27 cellular contexts compared by ENCODE assay signal in the genomic region with DNA sequence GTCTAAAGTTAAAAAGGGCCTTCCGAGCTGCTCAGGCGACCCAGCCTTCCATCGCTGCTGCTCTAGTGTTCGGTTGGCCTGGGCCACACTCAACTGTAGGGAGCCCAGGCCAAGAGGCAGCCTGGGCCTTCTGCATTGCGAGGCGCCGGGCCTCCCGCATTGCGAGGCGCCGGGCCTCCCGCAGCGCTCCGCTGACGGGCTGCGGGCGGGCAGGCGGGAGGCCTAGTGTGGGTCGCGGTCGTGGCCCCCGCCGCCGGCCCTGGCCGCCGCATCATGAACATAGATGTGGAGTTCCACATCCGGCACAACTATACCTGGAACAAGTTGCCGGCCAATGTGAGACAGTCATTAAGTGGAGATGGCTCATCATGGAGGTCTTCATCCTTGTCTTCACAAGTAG. TPM values are rescaled to one million over a fixed set of nuclear protein-coding genes. Genes with fewer than 3 reads are reported as not detected.
"Had no signal": no experiment of that assay in that cellular context is flagged by ENCODE, and none has a peak within 500 bp of the region (broad histone marks: within the 10 kb centered on the region; RNA-seq: fewer than 3 reads in every experiment).

No MANE protein-coding gene starts in this region.

- H3K36me3 ChIP-seq: brain microvascular endothelial cell, cardiac muscle cell, Peyer's patch, SJCRH30 had no signal

- H3K27me3 ChIP-seq: brain microvascular endothelial cell, cardiac muscle cell, Peyer's patch, SJCRH30 had no signal

- H3K27ac Mint-ChIP-seq: activated CD8-positive, alpha-beta memory T cell treated with anti-CD3 and anti-CD28 coated beads, Interleukin-2, amount 10 ng/mL, durations not matched to agents 7 days and 5 days; activated T-helper 1 cell treated with anti-CD3 and anti-CD28 coated beads, Interleukin-12 subunit alpha, Interleukin-12 subunit beta, Interleukin-2, Interleukin-4 antibody, amounts not matched to agents 30 ng/mL and 10 ng/mL and 1 ng/mL, durations not matched to agents 14 hours and 24 hours and 36 hours; T-helper 1 cell treated with Interleukin-12 subunit alpha and Interleukin-12 subunit beta and Interleukin-4 antibody, amounts not matched to agents 30 μg/mL and 1 μg/mL, for 36 hours had no signal

- H3K4me3 ChIP-seq: cardiac muscle cell, Peyer's patch, SJCRH30 had no signal

- H3K27ac ChIP-seq: brain microvascular endothelial cell, cardiac muscle cell, Peyer's patch, RWPE1, SJCRH30 had no signal

- H3K4me1 ChIP-seq: Peyer's patch had no signal

- H3K4me3 Mint-ChIP-seq: activated CD8-positive, alpha-beta memory T cell treated with anti-CD3 and anti-CD28 coated beads, Interleukin-2, amount 10 ng/mL, durations not matched to agents 7 days and 5 days; activated naive CD4-positive, alpha-beta T cell treated with anti-CD3 and anti-CD28 coated beads, Interleukin-2, amount 50 U/mL, for 24 hours; activated T-cell treated with anti-CD3 and anti-CD28 coated beads, Interleukin-2, amount 50 U/mL, for 24 hours; activated T-helper 1 cell treated with anti-CD3 and anti-CD28 coated beads, Interleukin-12 subunit alpha, Interleukin-12 subunit beta, Interleukin-2, Interleukin-4 antibody, amounts not matched to agents 30 ng/mL and 10 ng/mL and 1 ng/mL, durations not matched to agents 14 hours and 24 hours and 36 hours; T-helper 1 cell treated with Interleukin-12 subunit alpha and Interleukin-12 subunit beta and Interleukin-4 antibody, amounts not matched to agents 30 μg/mL and 1 μg/mL, for 36 hours had no signal

- ATAC-seq: activated CD4-positive, CD25-positive, alpha-beta regulatory T cell treated with anti-CD3 and anti-CD28 coated beads, Interleukin-2, amount 50 U/mL, for 24 hours; activated CD8-positive, alpha-beta memory T cell treated with anti-CD3 and anti-CD28 coated beads, Interleukin-2, amount 10 ng/mL, durations not matched to agents 7 days and 5 days had no signal

- DNase-seq: activated CD4-positive, alpha-beta T cell treated with anti-CD3 and anti-CD28 coated beads for 4 hours; activated CD4-positive, alpha-beta T cell treated with anti-CD3 and anti-CD28 coated beads, Interleukin-2, amount 50 U/mL, for 48 hours; activated CD8-positive, alpha-beta memory T cell treated with anti-CD3 and anti-CD28 coated beads, Interleukin-2, amount 10 ng/mL, durations not matched to agents 7 days and 5 days; activated effector memory CD4-positive, alpha-beta T cell treated with Interleukin-2 at 50 U/mL for 16 hours; activated naive CD4-positive, alpha-beta T cell; activated T-cell treated with anti-CD3 and anti-CD28 coated beads, Interleukin-2, amount 50 U/mL, for 24 hours; brain microvascular endothelial cell; cerebellar nuclear complex; NCI-H1048; NCI-H1417; NCI-H1694; NCI-H2029; NCI-H510A treated with DMSO at 0.1 percent for 48 hours; NCI-H69; NK-92 treated with Interleukin-12 subunit alpha and Interleukin-12 subunit beta, amount 100 ng/mL, for 24 hours; Peyer's patch; Right ventricle myocardium superior; SJCRH30 had no signal

- H3K9me3 ChIP-seq: Peyer's patch, SJCRH30 had no signal

- H3K9me3 Mint-ChIP-seq: activated naive CD4-positive, alpha-beta T cell treated with anti-CD3 and anti-CD28 coated beads, Interleukin-2, amount 50 U/mL, for 24 hours; activated T-cell treated with anti-CD3 and anti-CD28 coated beads, Interleukin-2, amount 50 U/mL, for 24 hours; activated T-helper 1 cell treated with anti-CD3 and anti-CD28 coated beads, Interleukin-12 subunit alpha, Interleukin-12 subunit beta, Interleukin-2, Interleukin-4 antibody, amounts not matched to agents 30 ng/mL and 10 ng/mL and 1 ng/mL, durations not matched to agents 14 hours and 24 hours and 36 hours; T-helper 1 cell treated with Interleukin-12 subunit alpha and Interleukin-12 subunit beta and Interleukin-4 antibody, amounts not matched to agents 30 μg/mL and 1 μg/mL, for 36 hours had no signal

- H3K27me3 Mint-ChIP-seq: activated CD8-positive, alpha-beta memory T cell treated with anti-CD3 and anti-CD28 coated beads, Interleukin-2, amount 10 ng/mL, durations not matched to agents 7 days and 5 days; activated naive CD4-positive, alpha-beta T cell treated with anti-CD3 and anti-CD28 coated beads, Interleukin-2, amount 50 U/mL, for 24 hours; activated T-cell treated with anti-CD3 and anti-CD28 coated beads, Interleukin-2, amount 50 U/mL, for 24 hours had no signal

RNA-seq across cellular contexts. Expression of gene PPIAL4G, which starts 48.3 kb away (rescaled TPM):
- total RNA-seq: activated T-helper 1 cell treated with anti-CD3 and anti-CD28 coated beads, Interleukin-12 subunit alpha, Interleukin-12 subunit beta, Interleukin-2, Interleukin-4 antibody, amounts not matched to agents 30 ng/mL and 10 ng/mL and 1 ng/mL, durations not matched to agents 14 hours and 24 hours and 36 hours; cardiac muscle cell; LHCN-M2; M059J; Peyer's patch; Right ventricle myocardium superior; SJCRH30 had no signal
- polyA plus RNA-seq: adipose tissue, cardiac muscle cell had no signal
